ENCODE assay signal across 8 cellular contexts in the genomic region with DNA sequence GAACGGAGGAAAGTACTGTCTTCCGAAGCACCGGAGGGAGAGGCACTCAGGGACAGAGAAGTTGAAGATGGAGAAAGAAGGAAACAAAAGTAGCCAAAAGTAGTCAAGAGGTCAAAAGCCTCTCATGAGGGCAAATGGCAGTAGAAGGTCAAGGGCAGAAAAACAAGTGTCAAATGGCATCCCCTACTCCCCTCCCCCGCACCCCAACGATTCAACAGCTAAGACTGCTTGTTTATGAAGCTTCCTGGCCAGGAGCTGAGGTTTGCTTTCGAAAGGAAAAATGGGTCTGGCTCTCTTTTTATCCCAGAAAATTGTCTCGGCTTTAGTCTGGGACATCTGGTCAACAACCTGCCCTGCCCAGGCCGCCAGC. TPM values are rescaled to one million over a fixed set of nuclear protein-coding genes. Genes with fewer than 3 reads are reported as not detected.
DNase-seq lines count a peak whose midpoint lies in the region; ATAC-seq and TF ChIP-seq lines count a peak whose summit lies in the region.

No MANE protein-coding gene starts in this region.

- peaks cover 85% of the 10 kb centered on the region for H3K27me3 ChIP-seq in GM23338 (ENCODE audit: insufficient read depth)

- H2AFZ ChIP-seq in GM23338: peak overlapping the region; percentile 35; the same call in 1 of the 2 replicates

- no peaks in the 10 kb centered on the region for H3K36me3 ChIP-seq in GM23338 (ENCODE audit: insufficient read depth)

- TF ChIP-seq CTCF in GM23338 (conservative IDR thresholded peaks at IDR 0.05; ENCODE audit: low read depth in 2 of 2) (no peak), activated B cell treated with CpG ODN at 0.5 μM for 24 hours (IDR thresholded peaks at IDR 0.05) (no peak), foreskin fibroblast (IDR thresholded peaks at IDR 0.05; ENCODE audit: low read depth, low read length) (no peak)

- peak overlapping the region; percentile 71 for H3K4me3 Mint-ChIP-seq in GM23338
- H3K4me3 Mint-ChIP-seq in activated B cell treated with CpG ODN at 0.5 μM for 24 hours: peak overlapping the region; percentile 70

- H3K4me1 ChIP-seq in GM23338 (ENCODE audit: insufficient read depth): peaks cover 50% of the 10 kb centered on the region

- CTCF ChIA-PET in activated B cell treated with CpG ODN at 0.5 μM for 24 hours (lab: Charles Lee): no interaction called here

- no peaks in the 10 kb centered on the region for H3K79me2 ChIP-seq in GM23338 (replicated peaks; ENCODE audit: insufficient read depth)

- H4K20me1 ChIP-seq in GM23338 (replicated peaks; ENCODE audit: insufficient read depth): peaks cover 12% of the 10 kb centered on the region

- intact Hi-C loops in activated B cell treated with CpG ODN at 0.5 μM for 24 hours (cut with micrococcal nuclease): no loop called here

- H3K4me3 ChIP-seq in GM23338 (peak overlapping the region; percentile 63), foreskin fibroblast (ENCODE audit: low read depth in 1 of 2, low read length in 2 of 2) (peak overlapping the region; percentile 45 to 53), skeletal muscle cell (ENCODE audit: low read depth, low read length) (peak overlapping the region; percentile 53)

- H3K9me2 ChIP-seq in GM23338 (ENCODE audit: insufficient read depth): no peaks in the 10 kb centered on the region

- H3K27ac Mint-ChIP-seq in GM23338 (no peak overlapping the region), activated B cell treated with CpG ODN at 0.5 μM for 24 hours (no peak overlapping the region)

- H3F3A ChIP-seq in GM23338 (replicated peaks; ENCODE audit: low read depth): peaks cover 21% of the 10 kb centered on the region

- no peak overlapping the region for H3K27ac ChIP-seq in GM23338 (ENCODE audit: low read depth)

- H3K4me2 ChIP-seq in GM23338: peak overlapping the region; percentile 85

- H3K27me3 Mint-ChIP-seq in GM23338 (ENCODE audit: insufficient read depth, low read depth, poor library complexity) (peaks cover 63% of the 10 kb centered on the region), activated B cell treated with CpG ODN at 0.5 μM for 24 hours (peaks cover 42% of the 10 kb centered on the region)

- POLR2A ChIA-PET in activated B cell treated with CpG ODN at 0.5 μM for 24 hours (lab: Charles Lee): no interaction called here

- no peak for DNase-seq in GM23338 (ENCODE audit: low spot score)
- no peak for DNase-seq in activated B cell treated with CpG ODN at 0.5 μM for 24 hours
- no peak for DNase-seq in foreskin fibroblast
- DNase-seq in skeletal muscle cell (ENCODE audit: low read depth): no peak
- no peak for DNase-seq in HuH-7.5 (ENCODE audit: low spot score)
- DNase-seq in epidermal melanocyte (ENCODE audit: insufficient read length, low spot score): no peak
- no peak for DNase-seq in NCI-H1105 (lab: John Stamatoyannopoulos, UW)

- ATAC-seq in GM23338 (peak; percentile 1; the same call in 2 of the 3 replicates), activated B cell treated with CpG ODN at 0.5 μM for 24 hours (ENCODE audit: low read depth) (no peak), HG03097 (IDR thresholded peaks at IDR 0.05; ENCODE audit: low FRiP score, unreplicated experiment) (no peak)

- H3K36me3 Mint-ChIP-seq in GM23338 (ENCODE audit: low read depth) (peaks cover 9% of the 10 kb centered on the region; the same call in 2 of the 3 replicates), activated B cell treated with CpG ODN at 0.5 μM for 24 hours (ENCODE audit: low read depth) (peaks cover 10% of the 10 kb centered on the region)

- H3K9me3 Mint-ChIP-seq in GM23338 (peaks cover 3% of the 10 kb centered on the region), activated B cell treated with CpG ODN at 0.5 μM for 24 hours (no peaks in the 10 kb centered on the region)

- H3K4me1 Mint-ChIP-seq in GM23338: peaks cover 57% of the 10 kb centered on the region
- peaks cover 48% of the 10 kb centered on the region for H3K4me1 Mint-ChIP-seq in activated B cell treated with CpG ODN at 0.5 μM for 24 hours

TF ChIP-seq in GM23338, 12 proteins besides CTCF, POLR2A, EP300 and RAD21 (continues in another document):
- TF ChIP-seq, protein P1, sequence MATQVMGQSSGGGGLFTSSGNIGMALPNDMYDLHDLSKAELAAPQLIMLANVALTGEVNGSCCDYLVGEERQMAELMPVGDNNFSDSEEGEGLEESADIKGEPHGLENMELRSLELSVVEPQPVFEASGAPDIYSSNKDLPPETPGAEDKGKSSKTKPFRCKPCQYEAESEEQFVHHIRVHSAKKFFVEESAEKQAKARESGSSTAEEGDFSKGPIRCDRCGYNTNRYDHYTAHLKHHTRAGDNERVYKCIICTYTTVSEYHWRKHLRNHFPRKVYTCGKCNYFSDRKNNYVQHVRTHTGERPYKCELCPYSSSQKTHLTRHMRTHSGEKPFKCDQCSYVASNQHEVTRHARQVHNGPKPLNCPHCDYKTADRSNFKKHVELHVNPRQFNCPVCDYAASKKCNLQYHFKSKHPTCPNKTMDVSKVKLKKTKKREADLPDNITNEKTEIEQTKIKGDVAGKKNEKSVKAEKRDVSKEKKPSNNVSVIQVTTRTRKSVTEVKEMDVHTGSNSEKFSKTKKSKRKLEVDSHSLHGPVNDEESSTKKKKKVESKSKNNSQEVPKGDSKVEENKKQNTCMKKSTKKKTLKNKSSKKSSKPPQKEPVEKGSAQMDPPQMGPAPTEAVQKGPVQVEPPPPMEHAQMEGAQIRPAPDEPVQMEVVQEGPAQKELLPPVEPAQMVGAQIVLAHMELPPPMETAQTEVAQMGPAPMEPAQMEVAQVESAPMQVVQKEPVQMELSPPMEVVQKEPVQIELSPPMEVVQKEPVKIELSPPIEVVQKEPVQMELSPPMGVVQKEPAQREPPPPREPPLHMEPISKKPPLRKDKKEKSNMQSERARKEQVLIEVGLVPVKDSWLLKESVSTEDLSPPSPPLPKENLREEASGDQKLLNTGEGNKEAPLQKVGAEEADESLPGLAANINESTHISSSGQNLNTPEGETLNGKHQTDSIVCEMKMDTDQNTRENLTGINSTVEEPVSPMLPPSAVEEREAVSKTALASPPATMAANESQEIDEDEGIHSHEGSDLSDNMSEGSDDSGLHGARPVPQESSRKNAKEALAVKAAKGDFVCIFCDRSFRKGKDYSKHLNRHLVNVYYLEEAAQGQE (IDR thresholded peaks at IDR 0.05; ENCODE audit: unreplicated experiment): no peak
- TF ChIP-seq POLR2AphosphoS5 (IDR thresholded peaks at IDR 0.05; ENCODE audit: low read depth) (no peak), EZH2phosphoT487 (IDR thresholded peaks at IDR 0.05; ENCODE audit: unreplicated experiment) (no peak), NANOG (IDR thresholded peaks at IDR 0.05; ENCODE audit: borderline replicate concordance) (no peak), ZNF114 (CRISPR knock-in tag; IDR thresholded peaks at IDR 0.05) (no peak), CREB1 (CRISPR knock-in tag; IDR thresholded peaks at IDR 0.05; ENCODE audit: low read depth) (no peak), JUNB (IDR thresholded peaks at IDR 0.05; ENCODE audit: unreplicated experiment) (no peak), ZNF331 (CRISPR knock-in tag; IDR thresholded peaks at IDR 0.05; ENCODE audit: low read depth) (no peak), EZH2 (IDR thresholded peaks at IDR 0.05; ENCODE audit: low read depth, unreplicated experiment) (no peak)
- TF ChIP-seq, protein P2, sequence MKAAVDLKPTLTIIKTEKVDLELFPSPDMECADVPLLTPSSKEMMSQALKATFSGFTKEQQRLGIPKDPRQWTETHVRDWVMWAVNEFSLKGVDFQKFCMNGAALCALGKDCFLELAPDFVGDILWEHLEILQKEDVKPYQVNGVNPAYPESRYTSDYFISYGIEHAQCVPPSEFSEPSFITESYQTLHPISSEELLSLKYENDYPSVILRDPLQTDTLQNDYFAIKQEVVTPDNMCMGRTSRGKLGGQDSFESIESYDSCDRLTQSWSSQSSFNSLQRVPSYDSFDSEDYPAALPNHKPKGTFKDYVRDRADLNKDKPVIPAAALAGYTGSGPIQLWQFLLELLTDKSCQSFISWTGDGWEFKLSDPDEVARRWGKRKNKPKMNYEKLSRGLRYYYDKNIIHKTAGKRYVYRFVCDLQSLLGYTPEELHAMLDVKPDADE (IDR thresholded peaks at IDR 0.05): no peak

RNA-seq across cellular contexts. Expression of gene TBR1, which starts 2.1 kb away (rescaled TPM):
- not detected in 2 replicates for total RNA-seq in GM23338 (2014; rRNA removed; shearing (Covaris generic))
- polyA plus RNA-seq in GM23338 (2016; fragmentation: Nextera tagmentation; extraction: Ambion mirVana): not detected in 2 replicates
- total RNA-seq in activated B cell treated with CpG ODN at 0.5 μM for 24 hours: 0.02 and 0.07 TPM in 2 replicates
